Comparison of ENCODE assay signal across 1 cellular context in the genomic region with DNA sequence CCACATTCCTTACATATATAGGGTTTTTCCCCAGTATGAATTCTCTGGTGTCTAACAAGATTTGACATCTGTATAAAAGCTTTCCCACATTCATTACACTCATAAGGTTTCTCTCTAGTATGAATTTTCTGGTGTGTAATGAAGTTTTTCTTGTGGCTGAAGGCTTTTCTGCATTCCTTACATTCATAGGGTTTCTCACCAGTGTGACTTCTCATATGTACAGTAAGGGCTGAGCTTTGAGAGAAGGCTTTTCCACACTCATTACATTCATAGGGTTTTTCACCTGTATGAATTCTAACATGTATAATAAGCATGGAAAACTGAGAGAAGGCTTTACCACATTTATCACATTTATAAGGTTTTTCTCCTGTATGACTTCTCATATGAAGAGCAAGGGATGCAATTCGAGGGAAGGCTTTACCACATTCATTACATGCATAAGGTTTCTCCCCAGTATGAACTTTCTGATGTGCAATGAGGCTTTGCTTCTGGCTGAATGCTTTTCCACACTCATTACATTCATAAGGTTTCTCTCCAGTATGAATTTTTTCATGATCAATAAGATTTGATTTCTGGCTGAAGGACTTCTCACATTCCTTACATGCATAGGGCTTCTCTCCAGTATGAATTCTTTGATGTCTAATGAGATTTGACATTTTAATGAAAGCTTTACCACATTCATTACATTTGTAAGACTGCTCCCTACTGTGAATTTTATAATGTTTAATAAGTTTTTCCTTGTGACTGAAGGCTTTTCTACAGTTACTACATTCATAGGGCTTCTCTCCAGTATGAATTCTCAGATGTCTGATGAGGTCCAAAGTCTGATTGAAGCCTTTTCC.
TF ChIP-seq lines count a peak whose summit lies in the region.

No MANE protein-coding gene starts in this region.

TF ChIP-seq in HepG2, 621 proteins besides CTCF, POLR2A, EP300 and RAD21:
- TF ChIP-seq, protein P1, sequence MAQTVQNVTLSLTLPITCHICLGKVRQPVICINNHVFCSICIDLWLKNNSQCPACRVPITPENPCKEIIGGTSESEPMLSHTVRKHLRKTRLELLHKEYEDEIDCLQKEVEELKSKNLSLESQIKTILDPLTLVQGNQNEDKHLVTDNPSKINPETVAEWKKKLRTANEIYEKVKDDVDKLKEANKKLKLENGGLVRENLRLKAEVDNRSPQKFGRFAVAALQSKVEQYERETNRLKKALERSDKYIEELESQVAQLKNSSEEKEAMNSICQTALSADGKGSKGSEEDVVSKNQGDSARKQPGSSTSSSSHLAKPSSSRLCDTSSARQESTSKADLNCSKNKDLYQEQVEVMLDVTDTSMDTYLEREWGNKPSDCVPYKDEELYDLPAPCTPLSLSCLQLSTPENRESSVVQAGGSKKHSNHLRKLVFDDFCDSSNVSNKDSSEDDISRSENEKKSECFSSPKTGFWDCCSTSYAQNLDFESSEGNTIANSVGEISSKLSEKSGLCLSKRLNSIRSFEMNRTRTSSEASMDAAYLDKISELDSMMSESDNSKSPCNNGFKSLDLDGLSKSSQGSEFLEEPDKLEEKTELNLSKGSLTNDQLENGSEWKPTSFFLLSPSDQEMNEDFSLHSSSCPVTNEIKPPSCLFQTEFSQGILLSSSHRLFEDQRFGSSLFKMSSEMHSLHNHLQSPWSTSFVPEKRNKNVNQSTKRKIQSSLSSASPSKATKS (CRISPR knock-in tag; IDR thresholded peaks at IDR 0.05), result no peak
- peak; percentile 10; the same call in 1 of the 2 replicates for TF ChIP-seq ZNF274 (CRISPR knock-in tag; IDR thresholded peaks at IDR 0.05)
